In genomic region chr14:103194256-103195045, GRCh38 we compare ENCODE assay signal across 17 cellular contexts.
DNase-seq lines count a peak whose midpoint lies in the region; ATAC-seq and TF ChIP-seq lines count a peak whose summit lies in the region.
"Had no signal": no experiment of that assay in that cellular context is flagged by ENCODE, and none has a peak within 500 bp of the region (broad histone marks: within the 10 kb centered on the region; RNA-seq: fewer than 3 reads in every experiment).

No MANE protein-coding gene starts in this region.

- no peak overlapping the region for H4K91ac ChIP-seq in H9 (ENCODE audit: insufficient read length, low read depth, low read length)

- H4K8ac ChIP-seq in H9 (replicated peaks; ENCODE audit: insufficient read length, low read depth, low read length) = no peak overlapping the region

- H3K4me3 Mint-ChIP-seq in H9 = no peak overlapping the region
- H3K4me3 Mint-ChIP-seq: CD8-positive, alpha-beta T cell had no signal

- peaks cover 0 to 4% of the 10 kb centered on the region in 2 experiments; a peak in 1 of 4 replicates for H3K4me1 Mint-ChIP-seq in H9

- H3K27ac ChIP-seq in mammary epithelial cell (ENCODE audit: insufficient read depth, low read depth, low read length) = no peak overlapping the region
- H3K27ac ChIP-seq in H9 (ENCODE audit: insufficient read length, low read depth, low read length) = no peak overlapping the region
- H3K27ac ChIP-seq: body of pancreas, KMS-11 had no signal

- H2AK5ac ChIP-seq in H9 (ENCODE audit: insufficient read length, low read length) = no peak overlapping the region

- no peaks in the 10 kb centered on the region for H3K79me2 ChIP-seq in mammary epithelial cell (ENCODE audit: insufficient read depth, low read length)
- no peaks in the 10 kb centered on the region for H3K79me2 ChIP-seq in H9 (ENCODE audit: insufficient read depth, low read length)

- H3K36me3 ChIP-seq in mammary epithelial cell (ENCODE audit: insufficient read depth, low read length) = no peaks in the 10 kb centered on the region

- CTCF ChIA-PET in mammary epithelial cell (lab: Charles Lee; ENCODE audit: low non-redundant PET) = no interaction called here

- peaks cover 22% of the 10 kb centered on the region for H3K27me3 Mint-ChIP-seq in H9 (ENCODE audit: low read depth)

- no peak overlapping the region for H3K27ac Mint-ChIP-seq in H9
- H3K27ac Mint-ChIP-seq: CD8-positive, alpha-beta T cell had no signal

- no peak overlapping the region for H2BK5ac ChIP-seq in H9 (ENCODE audit: insufficient read length, low read length)

- DNase-seq in AG09319 (ENCODE audit: extremely low read depth, low read depth) = peak; percentile 49
- DNase-seq in M059J (ENCODE audit: low read depth) = peak; percentile 48
- DNase-seq in mammary epithelial cell = peak; percentile 48
- no peak for DNase-seq in left lobe of liver (ENCODE audit: low spot score)
- DNase-seq in H9 = no peak
- DNase-seq in HPDE6-E6E7 (ENCODE audit: extremely low spot score) = no peak
- DNase-seq in NCI-H748 (lab: John Stamatoyannopoulos, UW; ENCODE audit: unreplicated experiment) = no peak
- DNase-seq: activated T-cell treated with anti-CD3 and anti-CD28 coated beads, Interleukin-2, amount 50 U/mL, for 48 hours; body of pancreas; CD8-positive, alpha-beta T cell; GOT3; naive B cell; NCI-H345; SHP77 treated with DMSO at 0.1 percent for 48 hours had no signal

- H4K5ac ChIP-seq in H9 (ENCODE audit: insufficient read length, low read depth, low read length) = no peak overlapping the region

- no peak overlapping the region for H3K56ac ChIP-seq in H9 (ENCODE audit: insufficient read length, low read depth, low read length)

- in situ Hi-C loops in mammary epithelial cell (cut with MboI; ENCODE audit: low sequenced_read_pairs in 2 of 2) = no loop called here

- no peak overlapping the region for H2BK20ac ChIP-seq in H9 (ENCODE audit: low read depth, low read length, poor library complexity, severe bottlenecking)

- H3K23ac ChIP-seq in H9 (ENCODE audit: insufficient read length, low read depth, low read length) = no peak overlapping the region

- H3K36me3 Mint-ChIP-seq in H9 (ENCODE audit: insufficient read depth in 1 of 3, low read depth in 3 of 3) = peaks cover 0 to 4% (median 0%) of the 10 kb centered on the region in 3 experiments; a peak in 3 of 7 replicates
- H3K36me3 Mint-ChIP-seq: CD8-positive, alpha-beta T cell had no signal

- H3T11ph ChIP-seq in H9 (ENCODE audit: low read length) = no peak overlapping the region

- no peaks in the 10 kb centered on the region for H3K79me1 ChIP-seq in H9 (ENCODE audit: insufficient read depth, low read depth, low read length, poor library complexity, severe bottlenecking)

- H3K9me3 Mint-ChIP-seq in H9 = peaks cover 8 to 17% of the 10 kb centered on the region in 2 experiments
- H3K9me3 Mint-ChIP-seq: CD8-positive, alpha-beta T cell had no signal

- dilution Hi-C loops in mammary epithelial cell (cut with HindIII; ENCODE audit: low sequenced_read_pairs) = no loop called here

- no peak overlapping the region for H2BK12ac ChIP-seq in H9 (ENCODE audit: insufficient read length, low read depth, low read length)

- H3K9ac ChIP-seq in mammary epithelial cell (ENCODE audit: insufficient read depth, low read length) (no peak overlapping the region), H9 (ENCODE audit: extremely low read depth, insufficient read length, low read length) (no peak overlapping the region)
- H3K9ac ChIP-seq: KMS-11 had no signal

- no peak overlapping the region for H2BK15ac ChIP-seq in H9 (ENCODE audit: low read depth, low read length)

- H3K9me3 ChIP-seq in mammary epithelial cell (replicated peaks; ENCODE audit: insufficient read depth, low read length) = no peaks in the 10 kb centered on the region
- no peaks in the 10 kb centered on the region for H3K9me3 ChIP-seq in H9 (ENCODE audit: control insufficient read depth, low read depth, low read length)
- H3K9me3 ChIP-seq: body of pancreas had no signal

- H2AFZ ChIP-seq in mammary epithelial cell (ENCODE audit: low read depth, low read length) = no peak overlapping the region
- H2AFZ ChIP-seq in H9 (ENCODE audit: low read length) = no peak overlapping the region

- H3K27me3 ChIP-seq in mammary epithelial cell (ENCODE audit: insufficient read depth, low read length) = peaks cover 2% of the 10 kb centered on the region
- no peaks in the 10 kb centered on the region; the same call in 1 of the 2 replicates for H3K27me3 ChIP-seq in H9 (ENCODE audit: insufficient read depth, low read length)
- H3K27me3 ChIP-seq: body of pancreas had no signal

- H3K4me1 ChIP-seq in mammary epithelial cell (ENCODE audit: insufficient read depth, low read length) = no peaks in the 10 kb centered on the region
- H3K4me1 ChIP-seq in H9 (ENCODE audit: insufficient read depth, low read length) = no peaks in the 10 kb centered on the region

- no peak for TF ChIP-seq CTCF in AG09319 (IDR thresholded peaks at IDR 0.05; ENCODE audit: low read depth, low read length)
- no peak for TF ChIP-seq CTCF in mammary epithelial cell (conservative IDR thresholded peaks at IDR 0.05 in 1 of 2, IDR thresholded peaks at IDR 0.05 in 1 of 2; ENCODE audit: extremely low read depth in 1 of 2, insufficient read depth in 1 of 2, low read depth in 1 of 2, low read length in 2 of 2)
- TF ChIP-seq CTCF in H9 (conservative IDR thresholded peaks at IDR 0.05) = no peak

- H3K4me2 ChIP-seq in mammary epithelial cell (ENCODE audit: insufficient read depth, low read depth, low read length) = no peak overlapping the region
- no peak overlapping the region for H3K4me2 ChIP-seq in H9 (ENCODE audit: insufficient read depth, insufficient read length, low read length)
- H3K4me2 ChIP-seq: KMS-11, smooth muscle cell had no signal

- H3K23me2 ChIP-seq in H9 (ENCODE audit: insufficient read length, low read depth, low read length, poor library complexity, severe bottlenecking) = no peaks in the 10 kb centered on the region

- 77% methylated on average over 15 of the region's 16 CpGs for WGBS in mammary epithelial cell (ENCODE audit: low coverage, missing lambda C conversion rate)
- WGBS in H9 (ENCODE audit: extremely low coverage, insufficient read length, low lambda C conversion rate) = no CpG with 5 or more reads among the region's 16 CpGs

- H3K18ac ChIP-seq in H9 (ENCODE audit: insufficient read length, low read depth, low read length) = no peak overlapping the region

- H4K20me1 ChIP-seq in mammary epithelial cell (ENCODE audit: insufficient read depth, low read length) (no peaks in the 10 kb centered on the region), H9 (ENCODE audit: control insufficient read depth, insufficient read depth, insufficient read length) (peaks cover 3% of the 10 kb centered on the region)

- H3K4me3 ChIP-seq in mammary epithelial cell (replicated peaks in 1 of 3; ENCODE audit: insufficient read depth in 1 of 3, low read depth in 2 of 3, low read length in 3 of 3) = no peak overlapping the region
- H3K4me3 ChIP-seq: body of pancreas, smooth muscle cell had no signal

- no peak overlapping the region for H2BK120ac ChIP-seq in H9 (ENCODE audit: low read depth, low read length, poor library complexity, severe bottlenecking)

- H3K14ac ChIP-seq in H9 (ENCODE audit: insufficient read depth, low read length) = no peak overlapping the region

- ATAC-seq in left lobe of liver = peak; percentile 15
- no peak for ATAC-seq in HG02970 (IDR thresholded peaks at IDR 0.05; ENCODE audit: low FRiP score, unreplicated experiment)
- ATAC-seq: body of pancreas; CD8-positive, alpha-beta T cell had no signal

- BruUV-seq in mammary epithelial cell (replicated peaks; lab: Mats Ljungman, UMichigan) = no TSS peak

- intact Hi-C loops in mammary epithelial cell (cut with micrococcal nuclease) = no loop called here

- H3K4ac ChIP-seq in H9 (ENCODE audit: low read depth, low read length) = no peak overlapping the region

Comparison
In these comparisons a context has a peak if more than half of its experiments do, and no peak if none do; other contexts are left out.
1. DNase-seq: peak in AG09319 (single experiment), M059J (single experiment) and mammary epithelial cell (single experiment); none in left lobe of liver (single experiment), H9 (single experiment), HPDE6-E6E7 (single experiment) and NCI-H748 (single experiment).